In genomic region chr4:147014946-147015345, GRCh38 we compare ENCODE assay signal across 17 cellular contexts.
"Had no signal": no experiment of that assay in that cellular context is flagged by ENCODE, and none has a peak within 500 bp of the region (broad histone marks: within the 10 kb centered on the region; RNA-seq: fewer than 3 reads in every experiment).

No MANE protein-coding gene starts in this region.

- H3K9me3 ChIP-seq: SJSA1 had no signal

- H3K4me1 ChIP-seq: SJSA1 had no signal

- H3K27ac ChIP-seq: SJSA1 had no signal

- DNase-seq: activated CD4-positive, alpha-beta T cell treated with anti-CD3 and anti-CD28 coated beads for 48 hours; activated CD4-positive, alpha-beta T cell treated with anti-CD3 and anti-CD28 coated beads, Interleukin-2, amount 50 U/mL, for 48 hours; activated CD4-positive, CD25-positive, alpha-beta regulatory T cell treated with anti-CD3 and anti-CD28 coated beads, Interleukin-2, amount 50 U/mL, for 72 hours; activated effector memory CD4-positive, alpha-beta T cell treated with anti-CD3 and anti-CD28 coated beads, Interleukin-2, amount 50 U/mL, for 16 hours; activated naive CD4-positive, alpha-beta T cell treated with Interleukin-2 at 50 U/mL for 16 hours; activated naive CD8-positive, alpha-beta T cell treated with anti-CD3 and anti-CD28 coated beads, Interleukin-2, amount 50 U/mL, for 24 hours; activated T-cell treated with anti-CD3 and anti-CD28 coated beads, Interleukin-2, amount 50 U/mL, for 4 hours; amygdala; NCI-H1048; NCI-H146; NCI-H2081 treated with DMSO at 0.1 percent for 48 hours; NCI-H2227 treated with DMSO at 0.1 percent for 48 hours; NCI-H446 treated with DMSO at 0.1 percent for 48 hours; NCI-H524 treated with DMSO at 0.1 percent for 48 hours; NCI-H748 treated with DMSO at 0.1 percent for 48 hours; PC-3 had no signal

- H3K4me3 ChIP-seq: SJSA1 had no signal

- H3K36me3 ChIP-seq: SJSA1 had no signal
